17 cellular contexts compared by ENCODE assay signal in genomic region chr3:126434264-126434590, GRCh38. TPM values are rescaled to one million over a fixed set of nuclear protein-coding genes. Genes with fewer than 3 reads are reported as not detected.
DNase-seq lines count a peak whose midpoint lies in the region; ATAC-seq and TF ChIP-seq lines count a peak whose summit lies in the region.
"Had no signal": no experiment of that assay in that cellular context is flagged by ENCODE, and none has a peak within 500 bp of the region (broad histone marks: within the 10 kb centered on the region; RNA-seq: fewer than 3 reads in every experiment).

No MANE protein-coding gene starts in this region.

- H3K36me3 ChIP-seq in A673 (ENCODE audit: insufficient read depth, low read length, poor library complexity, severe bottlenecking) (peaks cover 31% of the 10 kb centered on the region), colonic mucosa (no peaks in the 10 kb centered on the region), mucosa of descending colon (ENCODE audit: low read depth) (no peaks in the 10 kb centered on the region), hepatocyte (replicated peaks; ENCODE audit: insufficient read depth, low read depth) (no peaks in the 10 kb centered on the region)

- H3K4me3 ChIP-seq in A673 (ENCODE audit: low read depth, low read length, poor library complexity, severe bottlenecking) (no peak overlapping the region), colonic mucosa (no peak overlapping the region), mucosa of descending colon (no peak overlapping the region), hepatocyte (no peak overlapping the region)
- H3K4me3 ChIP-seq: A549, GM12878 had no signal

- no peak overlapping the region for H2AFZ ChIP-seq in hepatocyte

- H3K27ac ChIP-seq in A673 (ENCODE audit: low read depth, low read length, poor library complexity, severe bottlenecking): peak overlapping the region; percentile 30
- no peak overlapping the region for H3K27ac ChIP-seq in colonic mucosa
- no peak overlapping the region for H3K27ac ChIP-seq in hepatocyte
- H3K27ac ChIP-seq: A549 had no signal

- H3K4me2 ChIP-seq in hepatocyte: no peak overlapping the region
- H3K4me2 ChIP-seq: A549 had no signal

- H3K27me3 ChIP-seq in A673 (replicated peaks; ENCODE audit: insufficient read depth, low read depth, low read length, poor library complexity) (no peaks in the 10 kb centered on the region), colonic mucosa (no peaks in the 10 kb centered on the region), hepatocyte (no peaks in the 10 kb centered on the region)

- TF ChIP-seq CTCF in A673 (conservative IDR thresholded peaks at IDR 0.05; ENCODE audit: low read depth, low read length): no peak
- TF ChIP-seq CTCF in colonic mucosa (IDR thresholded peaks at IDR 0.05): no peak
- TF ChIP-seq CTCF in mucosa of descending colon (IDR thresholded peaks at IDR 0.05): no peak
- TF ChIP-seq CTCF in hepatocyte (IDR thresholded peaks at IDR 0.05; ENCODE audit: poor library complexity): no peak

- H3K9me2 ChIP-seq in hepatocyte (replicated peaks; ENCODE audit: insufficient read depth): no peaks in the 10 kb centered on the region

- H3K9me3 ChIP-seq in A673 (ENCODE audit: low read depth, low read length, poor library complexity, severe bottlenecking): no peaks in the 10 kb centered on the region
- H3K9me3 ChIP-seq in colonic mucosa: no peaks in the 10 kb centered on the region
- no peaks in the 10 kb centered on the region for H3K9me3 ChIP-seq in mucosa of descending colon
- H3K9me3 ChIP-seq in hepatocyte (ENCODE audit: low read depth): no peaks in the 10 kb centered on the region
- H3K9me3 ChIP-seq: A549 had no signal

- no peak overlapping the region for H3K9ac ChIP-seq in colonic mucosa (ENCODE audit: low read depth in 2 of 2, low read length in 2 of 2)

- POLR2A ChIA-PET in A673 (lab: Charles Lee; ENCODE audit: low non-redundant PET): no interaction called here

- DNase-seq in A673 (ENCODE audit: low spot score) (no peak), colonic mucosa (peak; percentile 11), mucosa of descending colon (no peak), A172 (ENCODE audit: low spot score) (no peak), NCI-H2029 (lab: John Stamatoyannopoulos, UW) (no peak), hepatocyte (ENCODE audit: low spot score) (no peak)
- DNase-seq in stimulated activated CD8-positive, alpha-beta memory T cell treated with anti-CD3 and anti-CD28 coated beads, Interleukin-4, amount 100 ng/mL, for 48 hours: peak; percentile 11
- DNase-seq: AML-193, DMS79, IMR-90, Kasumi-1, NCI-H1105 treated with DMSO at 0.1 percent for 48 hours, NCI-H510A had no signal

- 96% methylated on average over 6 of the region's 6 CpGs for WGBS in hepatocyte (ENCODE audit: low lambda C conversion rate, missing lambda C conversion rate)

- CTCF ChIA-PET in A673 (lab: Charles Lee): no interaction called here

- no TSS peak for BruUV-seq in A673 (replicated peaks; lab: Mats Ljungman, UMichigan)

- H3K4me1 ChIP-seq in A673 (ENCODE audit: insufficient read depth, low read length, poor library complexity, severe bottlenecking) (peaks cover 11% of the 10 kb centered on the region), colonic mucosa (no peaks in the 10 kb centered on the region), mucosa of descending colon (ENCODE audit: low read depth) (no peaks in the 10 kb centered on the region), hepatocyte (ENCODE audit: insufficient read depth) (no peaks in the 10 kb centered on the region)
- H3K4me1 ChIP-seq: A549 had no signal

- H4K20me1 ChIP-seq in hepatocyte (ENCODE audit: insufficient read depth, poor library complexity, severe bottlenecking): no peaks in the 10 kb centered on the region

- intact Hi-C loops in A673 (cut with micrococcal nuclease; ENCODE audit: unreplicated experiment) (no loop called here), colonic mucosa (cut with DNase I) (no loop called here), mucosa of descending colon (cut with DNase I, micrococcal nuclease) (no loop called here)

- no peaks in the 10 kb centered on the region for H3K79me2 ChIP-seq in hepatocyte

- peak; percentile 16 for ATAC-seq in mucosa of descending colon
- no peak for ATAC-seq in GM19467 (IDR thresholded peaks at IDR 0.05; ENCODE audit: unreplicated experiment)
- ATAC-seq: A549, GM12878 had no signal

RNA-seq across cellular contexts. Expression of gene CFAP100, which starts 39.5 kb away (rescaled TPM):
- total RNA-seq in A673 (2021) (not detected in 2 replicates), colonic mucosa (not detected), mucosa of descending colon (not detected), hepatocyte (not detected in 2 replicates)
- total RNA-seq in A172 (2014; rRNA removed; shearing (Covaris generic)): not detected in 2 replicates
- not detected in 2 replicates for polyA plus RNA-seq in hepatocyte
- total RNA-seq: G401, GM12878, IMR-90 had no signal
- polyA plus RNA-seq: A549, IMR-90 had no signal

RNA-seq across cellular contexts. Expression of gene ZXDC, which starts 41.5 kb away (rescaled TPM):
- total RNA-seq in A673 (2021) (61.1 and 63.2 TPM in 2 replicates), colonic mucosa (10 to 100 TPM; 20.4 to 28.5 TPM), mucosa of descending colon (10 to 100 TPM; 28.7 to 39.4 (median 37.7) TPM), hepatocyte (21.0 and 25.0 TPM in 2 replicates)
- 19.2 and 24.0 TPM in 2 replicates for total RNA-seq in A172 (2014; rRNA removed; shearing (Covaris generic))
- 22.9 and 24.1 TPM in 2 replicates for polyA plus RNA-seq in hepatocyte

Comparison
In these comparisons a context has a peak if more than half of its experiments do, and no peak if none do; other contexts are left out.
1. DNase-seq: peak in colonic mucosa (single experiment) and stimulated activated CD8-positive, alpha-beta memory T cell treated with anti-CD3 and anti-CD28 coated beads, Interleukin-4, amount 100 ng/mL, for 48 hours (single experiment); none in A673 (single experiment), mucosa of descending colon (0 of 3), A172 (single experiment), NCI-H2029 (single experiment) and hepatocyte (single experiment).